10 cellular contexts compared by ENCODE assay signal in genomic region chr21:29217818-29218252, GRCh38.
DNase-seq lines count a peak whose midpoint lies in the region; ATAC-seq, FAIRE-seq and TF ChIP-seq lines count a peak whose summit lies in the region.
"Had no signal": no experiment of that assay in that cellular context is flagged by ENCODE, and none has a peak within 500 bp of the region (broad histone marks: within the 10 kb centered on the region; RNA-seq: fewer than 3 reads in every experiment).

No MANE protein-coding gene starts in this region.

- H3K4me3 ChIP-seq in WERI-Rb-1 (ENCODE audit: low read depth, low read length) (no peak overlapping the region), keratinocyte (ENCODE audit: control insufficient read depth in 2 of 3, extremely low read depth in 1 of 3, insufficient read depth in 2 of 3, low read depth in 1 of 3, low read length in 3 of 3) (no peak overlapping the region), dorsolateral prefrontal cortex (no peak overlapping the region)

- H3K9me3 ChIP-seq in WERI-Rb-1 (ENCODE audit: severe bottlenecking) (no peaks in the 10 kb centered on the region), keratinocyte (ENCODE audit: control insufficient read depth, low read depth, low read length) (no peaks in the 10 kb centered on the region)

- dilution Hi-C loops in keratinocyte (cut with MboI; ENCODE audit: extremely low pct_ligation_motif_present, low sequenced_read_pairs), result no loop called here

- TF ChIP-seq CTCF in WERI-Rb-1 (IDR thresholded peaks at IDR 0.05; ENCODE audit: low read depth, low read length), result no peak
- TF ChIP-seq CTCF in keratinocyte (optimal IDR thresholded peaks at IDR 0.05 in 1 of 3, IDR thresholded peaks at IDR 0.05 in 1 of 3, conservative IDR thresholded peaks at IDR 0.05 in 1 of 3; ENCODE audit: extremely low read depth in 1 of 3, insufficient read depth in 2 of 3, low read length in 3 of 3), result no peak
- no peak for TF ChIP-seq CTCF in dorsolateral prefrontal cortex (IDR thresholded peaks at IDR 0.05 in 54 of 56, conservative IDR thresholded peaks at IDR 0.05 in 2 of 56; ENCODE audit: low read depth in 1 of 56, partially characterized antibody in 56 of 56)

- H3K4me1 ChIP-seq in keratinocyte (ENCODE audit: control insufficient read depth, extremely low read depth, insufficient read depth, low read length), result peaks cover 16% of the 10 kb centered on the region

- FAIRE-seq in keratinocyte (lab: Jason Lieb, UNC), result peak; percentile 56

- H3K4me2 ChIP-seq in keratinocyte (ENCODE audit: control insufficient read depth, extremely low read depth, insufficient read depth, low read depth, low read length), result no peak overlapping the region

- intact Hi-C loops in dorsolateral prefrontal cortex (cut with DNase I), result no loop called here

- H3K36me3 ChIP-seq in WERI-Rb-1, result no peaks in the 10 kb centered on the region
- H3K36me3 ChIP-seq in keratinocyte (ENCODE audit: control insufficient read depth in 2 of 2, extremely low read depth in 1 of 2, insufficient read depth in 2 of 2, low read length in 2 of 2), result no peaks in the 10 kb centered on the region

- no peak overlapping the region for H3K9ac ChIP-seq in keratinocyte (ENCODE audit: control insufficient read depth, extremely low read depth, insufficient read depth, low read length)

- H3K27ac ChIP-seq in WERI-Rb-1 (peak overlapping the region; percentile 73; the same call in 1 of the 2 replicates), keratinocyte (ENCODE audit: control insufficient read depth, insufficient read depth, low read length) (peak overlapping the region; percentile 73), dorsolateral prefrontal cortex (no peak overlapping the region)

- H2AFZ ChIP-seq in keratinocyte (ENCODE audit: control insufficient read depth, low read length), result no peak overlapping the region

- DNase-seq in AG08395 (ENCODE audit: low spot score) (peak; percentile 82), HT-29 (ENCODE audit: low spot score) (peak; percentile 61), WERI-Rb-1 (no peak), keratinocyte (ENCODE audit: low read depth, low spot score) (peak; percentile 59), dorsolateral prefrontal cortex (no peak), NAMALWA (ENCODE audit: low spot score) (no peak)
- no peak for DNase-seq in activated naive CD4-positive, alpha-beta T cell treated with anti-CD3 and anti-CD28 coated beads, Interleukin-2, amount 50 U/mL, for 72 hours (ENCODE audit: low spot score in 2 of 2)
- DNase-seq: activated naive CD4-positive, alpha-beta T cell treated with anti-CD3 and anti-CD28 coated beads for 36 hours; DMS79 treated with DMSO at 0.1 percent for 48 hours had no signal

- no peaks in the 10 kb centered on the region for H4K20me1 ChIP-seq in keratinocyte (ENCODE audit: control insufficient read depth, extremely low read depth, insufficient read depth, low read length)

- H3K9me3 Mint-ChIP-seq in activated naive CD4-positive, alpha-beta T cell treated with anti-CD3 and anti-CD28 coated beads, Interleukin-2, amount 50 U/mL, for 72 hours, result no peaks in the 10 kb centered on the region
- H3K9me3 Mint-ChIP-seq: activated naive CD4-positive, alpha-beta T cell treated with anti-CD3 and anti-CD28 coated beads for 36 hours had no signal

- H3K27me3 ChIP-seq in WERI-Rb-1 (ENCODE audit: insufficient read depth, low read depth, severe bottlenecking) (no peaks in the 10 kb centered on the region), keratinocyte (ENCODE audit: control insufficient read depth, extremely low read depth, insufficient read depth, low read length) (no peaks in the 10 kb centered on the region), dorsolateral prefrontal cortex (no peaks in the 10 kb centered on the region)

- no peak for ATAC-seq in activated naive CD4-positive, alpha-beta T cell treated with anti-CD3 and anti-CD28 coated beads, Interleukin-2, amount 50 U/mL, for 72 hours
- no peak for ATAC-seq in GM21825 (IDR thresholded peaks at IDR 0.05; ENCODE audit: unreplicated experiment)

- H3K36me3 Mint-ChIP-seq in activated naive CD4-positive, alpha-beta T cell treated with anti-CD3 and anti-CD28 coated beads, Interleukin-2, amount 50 U/mL, for 72 hours, result no peaks in the 10 kb centered on the region

- H3K27ac Mint-ChIP-seq in activated naive CD4-positive, alpha-beta T cell treated with anti-CD3 and anti-CD28 coated beads, Interleukin-2, amount 50 U/mL, for 72 hours, result no peak overlapping the region
- H3K27ac Mint-ChIP-seq: activated naive CD4-positive, alpha-beta T cell treated with anti-CD3 and anti-CD28 coated beads for 36 hours had no signal

- H3K9me1 ChIP-seq in keratinocyte (ENCODE audit: control insufficient read depth, extremely low read depth, insufficient read depth, low read length), result no peaks in the 10 kb centered on the region

- no peaks in the 10 kb centered on the region for H3K79me2 ChIP-seq in keratinocyte (ENCODE audit: control insufficient read depth, insufficient read depth, low read length)

Comparison
In these comparisons a context has a peak if more than half of its experiments do, and no peak if none do; other contexts are left out.
1. DNase-seq: peak in AG08395 (single experiment), HT-29 (single experiment) and keratinocyte (single experiment); none in WERI-Rb-1 (single experiment), dorsolateral prefrontal cortex (0 of 10), NAMALWA (single experiment) and activated naive CD4-positive, alpha-beta T cell treated with anti-CD3 and anti-CD28 coated beads, Interleukin-2, amount 50 U/mL, for 72 hours (0 of 2).
2. H3K27ac ChIP-seq: peak in WERI-Rb-1 (single experiment) and keratinocyte (single experiment); none in dorsolateral prefrontal cortex (0 of 59).